23 cellular contexts compared by ENCODE assay signal in the genomic region with DNA sequence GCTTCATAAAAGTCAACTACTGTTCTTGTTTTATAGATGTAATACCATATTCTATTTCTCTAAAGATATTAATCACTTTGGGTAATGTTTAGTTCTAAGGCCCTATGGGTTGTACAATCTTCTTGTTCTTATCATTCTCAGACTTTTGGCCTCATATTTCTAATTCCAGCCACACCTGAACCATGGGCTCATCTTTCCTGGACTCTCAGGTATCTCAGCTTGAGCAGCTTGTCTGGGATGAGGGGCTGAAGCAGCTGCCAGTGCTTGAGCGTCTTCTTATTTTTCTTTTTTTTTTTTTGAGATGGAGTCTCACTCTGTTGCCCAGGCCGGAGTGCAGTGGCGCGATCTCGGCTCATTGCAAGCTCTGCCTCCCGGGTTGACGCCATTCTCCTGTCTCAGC.
"Had no signal": no experiment of that assay in that cellular context is flagged by ENCODE, and none has a peak within 500 bp of the region (broad histone marks: within the 10 kb centered on the region; RNA-seq: fewer than 3 reads in every experiment).

No MANE protein-coding gene starts in this region.

- H3K4me1 ChIP-seq: suprapubic skin, testis, thyroid gland, tibial nerve, transverse colon, upper lobe of right lung, uterus, vagina had no signal

- DNase-seq: stimulated activated CD4-positive, alpha-beta T cell treated with anti-CD3 and anti-CD28 coated beads, Interleukin-2, amount 100 ng/mL, for 48 hours; stimulated activated CD4-positive, alpha-beta T cell treated with anti-CD3 and anti-CD28 coated beads, Interleukin-4, amount 100 ng/mL, for 1 hour; stimulated activated CD4-positive, alpha-beta T cell treated with anti-CD3 and anti-CD28 coated beads, Interleukin-4, amount 100 ng/mL, for 24 hours; stimulated activated CD4-positive, alpha-beta T cell treated with anti-CD3 and anti-CD28 coated beads, Interleukin-4, amount 100 ng/mL, for 4 hours; stimulated activated CD8-positive, alpha-beta memory T cell treated with anti-CD3 and anti-CD28 coated beads, Interleukin-4, amount 100 ng/mL, for 48 hours; stimulated activated naive B cell treated with anti-CD40 and anti-IgM and Interleukin-4, amounts not matched to agents 10 μg/mL and 1 μg/mL and 100 μg/mL, for 72 hours; stimulated activated naive CD4-positive, alpha-beta T cell; stimulated activated naive CD4-positive, alpha-beta T cell treated with Interleukin-2 at 50 U/mL for 16 hours; stimulated activated naive CD8-positive, alpha-beta T cell treated with anti-CD3 and anti-CD28 coated beads, Interleukin-15, amount 100 ng/mL, for 72 hours; stimulated activated naive CD8-positive, alpha-beta T cell treated with anti-CD3 and anti-CD28 coated beads, Interleukin-15, Interleukin-2, amounts not matched to agents 100 U/mL and 50 U/mL, for 24 hours; stomach; substantia nigra; testis; thyroid gland; tibial artery; transverse colon; upper lobe of left lung; upper lobe of right lung; uterus had no signal

- H3K36me3 ChIP-seq: stomach, suprapubic skin, thoracic aorta, thyroid gland, tibial artery, tibial nerve, transverse colon, upper lobe of left lung, upper lobe of right lung, uterus, vagina had no signal

- H3K9me3 ChIP-seq: suprapubic skin, testis, thoracic aorta, thyroid gland, tibial artery, transverse colon, upper lobe of left lung, upper lobe of right lung, uterus, vagina had no signal

- H3K27ac ChIP-seq: stomach, suprapubic skin, testis, thoracic aorta, thyroid gland, tibial artery, tibial nerve, transverse colon, upper lobe of left lung, upper lobe of right lung, uterus, vagina had no signal

- H3K27me3 ChIP-seq: stomach, suprapubic skin, testis, thyroid gland, tibial artery, tibial nerve, transverse colon, upper lobe of left lung, upper lobe of right lung, uterus, vagina had no signal

- H3K4me3 ChIP-seq: stomach, suprapubic skin, testis, thoracic aorta, thyroid gland, tibial artery, tibial nerve, transverse colon, upper lobe of left lung, upper lobe of right lung, uterus, vagina had no signal
